In the genomic region with DNA sequence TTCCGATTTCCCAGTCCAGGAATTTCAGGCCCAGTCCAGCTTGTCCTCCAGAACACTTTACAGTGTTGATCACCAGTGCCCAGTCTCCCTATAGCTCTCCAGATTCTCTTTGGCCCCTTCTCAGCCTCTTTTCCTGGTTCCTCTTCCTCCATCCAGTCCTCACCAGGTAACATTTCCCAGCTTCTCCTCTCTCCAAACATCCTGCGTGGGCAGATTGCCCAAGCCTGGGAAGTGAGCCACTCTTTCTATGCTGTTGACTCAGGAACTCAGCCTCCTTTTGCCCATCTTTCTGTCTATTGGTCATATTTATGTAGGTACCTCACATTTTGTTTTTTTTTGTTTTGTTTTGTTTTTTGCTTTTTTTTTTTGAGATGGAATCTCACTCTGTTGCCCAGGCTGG, we compare ENCODE assay signal across 27 cellular contexts.
DNase-seq lines count a peak whose midpoint lies in the region; ATAC-seq and TF ChIP-seq lines count a peak whose summit lies in the region.
"Had no signal": no experiment of that assay in that cellular context is flagged by ENCODE, and none has a peak within 500 bp of the region (broad histone marks: within the 10 kb centered on the region; RNA-seq: fewer than 3 reads in every experiment).

No MANE protein-coding gene starts in this region.

- no peak for TF ChIP-seq POLR2A in body of pancreas (IDR thresholded peaks at IDR 0.05)

- no peak for ATAC-seq in body of pancreas
- ATAC-seq in left lobe of liver, result peak; percentile 79
- ATAC-seq: GM12878, Right ventricle myocardium inferior had no signal

- H3K27ac ChIP-seq in body of pancreas, result peak overlapping the region in 3 of 4 donors; percentile 41 to 62 (median 58)
- no peak overlapping the region for H3K27ac ChIP-seq in osteoblast (ENCODE audit: low read depth, low read length)
- H3K27ac ChIP-seq: BLaER1, GM23248, SJSA1 had no signal

- H3K4me3 ChIP-seq in body of pancreas (no peak overlapping the region), osteoblast (ENCODE audit: insufficient read depth, low read length) (no peak overlapping the region)
- H3K4me3 ChIP-seq: BLaER1, GM12878, GM23248, SJSA1 had no signal

- TF ChIP-seq CTCF in body of pancreas (IDR thresholded peaks at IDR 0.05) (no peak), osteoblast (IDR thresholded peaks at IDR 0.05; ENCODE audit: extremely low read depth, low read depth, low read length) (no peak)

- no peak overlapping the region for H3K4me2 ChIP-seq in osteoblast (ENCODE audit: insufficient read depth, low read length)
- H3K4me2 ChIP-seq: BLaER1 had no signal

- H3K36me3 Mint-ChIP-seq in activated CD4-positive, alpha-beta T cell treated with anti-CD3 and anti-CD28 coated beads, Interleukin-2, amount 10 ng/mL, durations not matched to agents 24 days and 14 days (ENCODE audit: low read depth), result no peaks in the 10 kb centered on the region

- H3K27me3 Mint-ChIP-seq in activated CD4-positive, alpha-beta T cell treated with anti-CD3 and anti-CD28 coated beads, Interleukin-2, amount 10 ng/mL, durations not matched to agents 24 days and 14 days, result no peaks in the 10 kb centered on the region
- H3K27me3 Mint-ChIP-seq: CD4-positive, alpha-beta T cell had no signal

- H3K36me3 ChIP-seq in body of pancreas (replicated peaks in 1 of 2; ENCODE audit: insufficient read depth in 1 of 2, low read depth in 2 of 2) (no peaks in the 10 kb centered on the region), osteoblast (ENCODE audit: insufficient read depth, low read length) (no peaks in the 10 kb centered on the region)
- H3K36me3 ChIP-seq: BLaER1, SJSA1 had no signal

- H3K27me3 ChIP-seq in body of pancreas (no peaks in the 10 kb centered on the region), osteoblast (ENCODE audit: insufficient read depth, low read length) (no peaks in the 10 kb centered on the region)
- H3K27me3 ChIP-seq: BLaER1, SJSA1 had no signal

- 64 to 65% methylated on average over 2 of the region's 2 CpGs for WGBS in body of pancreas, 2 donors

- no peak overlapping the region for H3K27ac Mint-ChIP-seq in activated CD4-positive, alpha-beta T cell treated with anti-CD3 and anti-CD28 coated beads, Interleukin-2, amount 10 ng/mL, durations not matched to agents 24 days and 14 days
- H3K27ac Mint-ChIP-seq: CD4-positive, alpha-beta T cell; H9; HFFc6 had no signal

- no peak overlapping the region for H2AFZ ChIP-seq in osteoblast (ENCODE audit: low read length)
- H2AFZ ChIP-seq: GM23248 had no signal

- no peaks in the 10 kb centered on the region for H3K79me2 ChIP-seq in osteoblast (ENCODE audit: insufficient read depth, low read length)

- no peaks in the 10 kb centered on the region for H3K9me3 ChIP-seq in body of pancreas
- H3K9me3 ChIP-seq in osteoblast (ENCODE audit: low read depth, low read length), result no peaks in the 10 kb centered on the region
- H3K9me3 ChIP-seq: BLaER1, Caco-2, SJSA1 had no signal

- H3K4me1 ChIP-seq in body of pancreas (peaks cover 25% of the 10 kb centered on the region), osteoblast (ENCODE audit: insufficient read depth, low read length) (no peaks in the 10 kb centered on the region)
- H3K4me1 ChIP-seq: BLaER1, SJSA1 had no signal

- H3K4me3 Mint-ChIP-seq in activated CD4-positive, alpha-beta T cell treated with anti-CD3 and anti-CD28 coated beads, Interleukin-2, amount 10 ng/mL, durations not matched to agents 24 days and 14 days, result no peak overlapping the region
- H3K4me3 Mint-ChIP-seq: CD4-positive, alpha-beta T cell; H9; HFFc6 had no signal

- intact Hi-C loops in body of pancreas (cut with DNase I), result no loop called here
- intact Hi-C loops in activated CD4-positive, alpha-beta T cell treated with anti-CD3 and anti-CD28 coated beads, Interleukin-2, amount 10 ng/mL, durations not matched to agents 24 days and 14 days (cut with micrococcal nuclease), result no loop called here

- H3K9me3 Mint-ChIP-seq in activated CD4-positive, alpha-beta T cell treated with anti-CD3 and anti-CD28 coated beads, Interleukin-2, amount 10 ng/mL, durations not matched to agents 24 days and 14 days, result no peaks in the 10 kb centered on the region
- H3K9me3 Mint-ChIP-seq: H9, HFFc6 had no signal

- no peaks in the 10 kb centered on the region for H3K4me1 Mint-ChIP-seq in activated CD4-positive, alpha-beta T cell treated with anti-CD3 and anti-CD28 coated beads, Interleukin-2, amount 10 ng/mL, durations not matched to agents 24 days and 14 days

- H4K20me1 ChIP-seq in osteoblast (ENCODE audit: insufficient read depth, low read length), result no peaks in the 10 kb centered on the region
- H4K20me1 ChIP-seq: BLaER1 had no signal

- DNase-seq in NCI-H2029 treated with DMSO at 0.1 percent for 48 hours (lab: John Stamatoyannopoulos, UW) (peak; percentile 50), body of pancreas (peak in 3 of 4 donors; percentile 22 to 47 (median 35)), left lobe of liver (ENCODE audit: low spot score) (peak; percentile 72), osteoblast (ENCODE audit: insufficient read length, low spot score, missing footprints) (peak; percentile 25), AG08396 (ENCODE audit: low spot score) (no peak), glomerular visceral epithelial cell (ENCODE audit: extremely low spot score) (no peak)
- DNase-seq in activated effector memory CD4-positive, alpha-beta T cell treated with anti-CD3 and anti-CD28 coated beads, Interleukin-2, amount 50 U/mL, for 16 hours, result no peak
- DNase-seq in activated CD4-positive, alpha-beta T cell treated with anti-CD3 and anti-CD28 coated beads, Interleukin-2, amount 10 ng/mL, durations not matched to agents 24 days and 14 days, result no peak
- DNase-seq: Caco-2; CD4-positive, alpha-beta T cell; DMS 273 treated with DMSO at 0.1 percent for 48 hours; DND-41; GM23248; H9; HFFc6; Kasumi-1; MM.1S; NCI-H1048; NCI-H1417 treated with DMSO at 0.1 percent for 48 hours; NCI-H187 treated with DMSO at 0.1 percent for 48 hours; NCI-H524 treated with DMSO at 0.1 percent for 48 hours; NCI-H82; OCI-M1 had no signal

Comparison
In these comparisons a context has a peak if more than half of its experiments do, and no peak if none do; other contexts are left out.
1. DNase-seq: peak in NCI-H2029 treated with DMSO at 0.1 percent for 48 hours (single experiment), body of pancreas (3 of 4), left lobe of liver (single experiment) and osteoblast (single experiment); none in AG08396 (single experiment), activated effector memory CD4-positive, alpha-beta T cell treated with anti-CD3 and anti-CD28 coated beads, Interleukin-2, amount 50 U/mL, for 16 hours (single experiment), activated CD4-positive, alpha-beta T cell treated with anti-CD3 and anti-CD28 coated beads, Interleukin-2, amount 10 ng/mL, durations not matched to agents 24 days and 14 days (single experiment) and glomerular visceral epithelial cell (single experiment).